In the genomic region with DNA sequence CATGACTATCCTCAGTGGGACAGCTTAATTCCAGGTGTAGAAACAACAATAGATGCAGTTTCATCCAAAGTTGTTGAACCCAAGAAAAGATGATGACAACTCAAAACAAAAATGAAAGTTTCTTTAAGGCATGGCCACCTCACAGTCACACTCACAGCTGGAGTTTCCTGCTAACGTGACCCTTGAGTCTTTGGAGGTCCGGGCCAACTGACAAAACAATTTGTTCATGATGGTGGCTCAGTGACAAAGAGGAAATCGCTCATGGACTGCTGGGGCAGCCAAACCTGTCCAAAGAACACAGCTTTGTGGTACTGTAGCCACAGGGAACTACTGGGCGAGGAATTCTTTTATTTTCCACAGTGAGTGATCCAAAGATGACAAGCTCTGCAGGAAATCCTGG, we compare ENCODE assay signal across 14 cellular contexts.
A peak's percentile ranks its signal among the peaks of the same experiment; 100 is the strongest.
DNase-seq lines count a peak whose midpoint lies in the region; ATAC-seq and TF ChIP-seq lines count a peak whose summit lies in the region.
"Had no signal": no experiment of that assay in that cellular context is flagged by ENCODE, and none has a peak within 500 bp of the region (broad histone marks: within the 10 kb centered on the region; RNA-seq: fewer than 3 reads in every experiment).

No MANE protein-coding gene starts in this region.

- peaks cover 28% of the 10 kb centered on the region for H3K4me1 Mint-ChIP-seq in osteocyte (ENCODE audit: unreplicated experiment)

- H3K4me3 ChIP-seq in choroid plexus epithelial cell (ENCODE audit: low read depth, low read length) = no peak overlapping the region
- H3K4me3 ChIP-seq: SK-N-MC had no signal

- H3K9me3 Mint-ChIP-seq in osteocyte (ENCODE audit: unreplicated experiment) = peaks cover 6% of the 10 kb centered on the region
- H3K9me3 Mint-ChIP-seq: CD4-positive, alpha-beta T cell had no signal

- DNase-seq in EL (peak; percentile 10), KBM-7 (peak; percentile 34), choroid plexus epithelial cell (ENCODE audit: low read depth) (peak; percentile 42), osteocyte (ENCODE audit: extremely low spot score, unreplicated experiment) (no peak), mesenteric fat pad (ENCODE audit: low spot score) (no peak), omental fat pad (ENCODE audit: low spot score) (no peak)
- DNase-seq: CD4-positive, alpha-beta T cell; HFFc6; NCI-H1092; WERI-Rb-1 had no signal

- H3K36me3 Mint-ChIP-seq in osteocyte (ENCODE audit: unreplicated experiment) = no peaks in the 10 kb centered on the region

- ATAC-seq in GM21717 (IDR thresholded peaks at IDR 0.05; ENCODE audit: unreplicated experiment) = no peak
- ATAC-seq in GM21528 (IDR thresholded peaks at IDR 0.05; ENCODE audit: low FRiP score, unreplicated experiment) = no peak
- ATAC-seq in omental fat pad (ENCODE audit: low FRiP score) = no peak

- H3K27ac Mint-ChIP-seq in osteocyte (ENCODE audit: unreplicated experiment) = peak overlapping the region; percentile 58
- H3K27ac Mint-ChIP-seq: CD4-positive, alpha-beta T cell; HFFc6; stimulated activated naive CD8-positive, alpha-beta T cell treated with anti-CD3 and anti-CD28 coated beads, Interleukin-15, Interleukin-2, amounts not matched to agents 100 ng/mL and 50 ng/mL, for 24 hours had no signal

- H3K4me3 Mint-ChIP-seq in osteocyte (ENCODE audit: unreplicated experiment) = no peak overlapping the region
- H3K4me3 Mint-ChIP-seq: CD4-positive, alpha-beta T cell; HFFc6; stimulated activated naive CD8-positive, alpha-beta T cell treated with anti-CD3 and anti-CD28 coated beads, Interleukin-15, Interleukin-2, amounts not matched to agents 100 ng/mL and 50 ng/mL, for 24 hours had no signal

- TF ChIP-seq CTCF in choroid plexus epithelial cell (conservative IDR thresholded peaks at IDR 0.05; ENCODE audit: low read depth, low read length) (no peak), osteocyte (IDR thresholded peaks at IDR 0.05) (no peak), omental fat pad (IDR thresholded peaks at IDR 0.05) (no peak)

- no peaks in the 10 kb centered on the region for H3K27me3 Mint-ChIP-seq in osteocyte (ENCODE audit: unreplicated experiment)

- in situ Hi-C loops in KBM-7 (cut with MboI; ENCODE audit: low pct_unique_long_range_greater_than_20kb, low sequenced_read_pairs) = no loop called here

Comparison
In these comparisons a context has a peak if more than half of its experiments do, and no peak if none do; other contexts are left out.
1. DNase-seq: peak in EL (single experiment), KBM-7 (single experiment) and choroid plexus epithelial cell (single experiment); none in osteocyte (single experiment), mesenteric fat pad (single experiment) and omental fat pad (single experiment).